ENCODE assay signal across 1 cellular context in genomic region chr13:94825507-94825906, GRCh38.
TF ChIP-seq lines count a peak whose summit lies in the region.

No MANE protein-coding gene starts in this region.

TF ChIP-seq in H1, 55 proteins besides CTCF, POLR2A, EP300 and RAD21 (continued from another document):
- TF ChIP-seq SIX5 (IDR thresholded peaks at IDR 0.05; ENCODE audit: low read depth, low read length) (no peak), TBP (IDR thresholded peaks at IDR 0.05; ENCODE audit: low read depth, low read length) (peak; percentile 51; the same call in 1 of the 2 replicates), SIN3A (conservative IDR thresholded peaks at IDR 0.05 in 1 of 2, IDR thresholded peaks at IDR 0.05 in 1 of 2; ENCODE audit: low read depth in 1 of 2, low read length in 2 of 2) (peak in 1 of 2 experiments; percentile 51; a peak in 1 of 4 replicates), RBBP5 (IDR thresholded peaks at IDR 0.05; ENCODE audit: borderline replicate concordance, low read depth, low read length) (no peak), CBX8 (IDR thresholded peaks at IDR 0.05; ENCODE audit: borderline replicate concordance, low read depth, low read length) (no peak), YY1 (IDR thresholded peaks at IDR 0.05; ENCODE audit: low read depth, low read length) (peak; percentile 65; the same call in 1 of the 2 replicates), RXRA (IDR thresholded peaks at IDR 0.05; ENCODE audit: insufficient read depth, low read depth, low read length) (no peak), CEBPB (IDR thresholded peaks at IDR 0.05; ENCODE audit: low read depth, low read length) (0 out of 2 replicates have a peak, but pooled peaks have one; percentile 7), SP4 (IDR thresholded peaks at IDR 0.05; ENCODE audit: low read length) (no peak), MAX (IDR thresholded peaks at IDR 0.05) (peak; percentile 88)
